ENCODE assay signal across 1 cellular context in the genomic region with DNA sequence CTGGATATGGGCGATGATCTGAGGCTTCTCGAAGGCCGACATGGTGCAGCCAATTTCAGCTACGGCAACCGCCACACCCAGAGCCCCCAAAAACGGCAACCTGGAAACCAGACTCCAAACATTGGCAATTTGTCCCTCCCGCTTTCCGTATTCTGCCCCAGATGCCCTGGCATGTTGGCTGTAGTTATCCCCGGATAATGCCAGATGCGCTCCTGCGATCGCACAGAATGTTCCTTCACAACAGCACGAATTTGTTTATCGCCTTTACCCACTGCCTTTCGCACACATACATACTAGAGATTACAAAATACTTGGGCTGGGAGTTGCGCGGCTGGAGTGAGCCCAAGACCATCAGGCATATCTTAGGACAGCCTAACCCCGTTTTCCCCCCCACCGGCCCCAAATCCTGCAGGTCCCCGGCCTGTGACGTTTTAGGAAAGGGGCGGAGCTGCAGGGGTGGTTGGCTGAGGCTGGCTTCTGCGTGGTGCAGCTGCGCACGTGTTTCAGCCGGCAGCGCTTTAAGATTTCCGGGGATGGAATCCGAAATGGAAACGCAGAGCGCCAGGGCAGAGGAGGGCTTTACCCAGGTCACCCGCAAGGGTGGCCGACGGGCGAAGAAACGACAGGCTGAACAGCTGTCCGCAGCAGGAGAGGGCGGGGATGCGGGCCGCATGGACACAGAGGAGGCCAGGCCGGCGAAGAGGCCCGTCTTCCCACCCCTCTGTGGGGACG.
TF ChIP-seq lines count a peak whose summit lies in the region.

A gene (plus strand): TSS at position 487 of the 732 bp plus-strand sequence. CDS start 47 bp downstream, at position 534.

TF ChIP-seq in K562, 482 proteins besides CTCF, POLR2A, EP300 and RAD21 (continued from another document and continues in another):
- TF ChIP-seq, protein P1, sequence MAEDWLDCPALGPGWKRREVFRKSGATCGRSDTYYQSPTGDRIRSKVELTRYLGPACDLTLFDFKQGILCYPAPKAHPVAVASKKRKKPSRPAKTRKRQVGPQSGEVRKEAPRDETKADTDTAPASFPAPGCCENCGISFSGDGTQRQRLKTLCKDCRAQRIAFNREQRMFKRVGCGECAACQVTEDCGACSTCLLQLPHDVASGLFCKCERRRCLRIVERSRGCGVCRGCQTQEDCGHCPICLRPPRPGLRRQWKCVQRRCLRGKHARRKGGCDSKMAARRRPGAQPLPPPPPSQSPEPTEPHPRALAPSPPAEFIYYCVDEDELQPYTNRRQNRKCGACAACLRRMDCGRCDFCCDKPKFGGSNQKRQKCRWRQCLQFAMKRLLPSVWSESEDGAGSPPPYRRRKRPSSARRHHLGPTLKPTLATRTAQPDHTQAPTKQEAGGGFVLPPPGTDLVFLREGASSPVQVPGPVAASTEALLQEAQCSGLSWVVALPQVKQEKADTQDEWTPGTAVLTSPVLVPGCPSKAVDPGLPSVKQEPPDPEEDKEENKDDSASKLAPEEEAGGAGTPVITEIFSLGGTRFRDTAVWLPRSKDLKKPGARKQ (CRISPR knock-in tag; IDR thresholded peaks at IDR 0.05) = peak; percentile 71; the same call in 1 of the 2 replicates
- TF ChIP-seq SREBF2 (CRISPR knock-in tag; IDR thresholded peaks at IDR 0.05) (no peak), HCFC1 (IDR thresholded peaks at IDR 0.05; ENCODE audit: low read depth, low read length) (peak; percentile 69), KHSRP (IDR thresholded peaks at IDR 0.05) (peak; percentile 44; the same call in 1 of the 2 replicates), CREM (IDR thresholded peaks at IDR 0.05; ENCODE audit: low read depth) (peak; percentile 93), RNF2 (IDR thresholded peaks at IDR 0.05) (peak; percentile 16; the same call in 1 of the 2 replicates), SAP30 (IDR thresholded peaks at IDR 0.05; ENCODE audit: borderline replicate concordance, insufficient read depth, low read depth, low read length, poor library complexity, severe bottlenecking) (peak; percentile 99), RUNX1 (IDR thresholded peaks at IDR 0.05; ENCODE audit: low read depth) (0 out of 2 replicates have a peak, but pooled peaks have one; percentile 23), MIER1 (IDR thresholded peaks at IDR 0.05; ENCODE audit: low read depth) (peak; percentile 48; the same call in 1 of the 2 replicates), CHD2 (IDR thresholded peaks at IDR 0.05; ENCODE audit: low read depth, low read length) (peak; percentile 28; the same call in 1 of the 2 replicates), ESRRA (IDR thresholded peaks at IDR 0.05; ENCODE audit: borderline replicate concordance, low read depth) (0 out of 2 replicates have a peak, but pooled peaks have one; percentile 15), KLF16 (IDR thresholded peaks at IDR 0.05) (no peak; the same call in 1 of the 2 replicates), HEY1 (CRISPR knock-in tag; IDR thresholded peaks at IDR 0.05; ENCODE audit: borderline replicate concordance) (no peak), TBL1XR1 (IDR thresholded peaks at IDR 0.05; ENCODE audit: low read length in 2 of 2) (peak; percentile 53 to 86; a peak in 3 of 4 replicates), TAL1 (IDR thresholded peaks at IDR 0.05) (peak; percentile 58), MXI1 (IDR thresholded peaks at IDR 0.05; ENCODE audit: low read depth, low read length) (peak; percentile 96), ETV5 (CRISPR knock-in tag; IDR thresholded peaks at IDR 0.05; ENCODE audit: low read depth) (peak; percentile 45; the same call in 1 of the 2 replicates), LCOR (CRISPR knock-in tag; IDR thresholded peaks at IDR 0.05) (peak; percentile 93), L3MBTL2 (IDR thresholded peaks at IDR 0.05) (peak; percentile 87), KDM4B (IDR thresholded peaks at IDR 0.05; ENCODE audit: borderline replicate concordance in 2 of 2, low read depth in 1 of 2) (no peak), ZFX (CRISPR knock-in tag; IDR thresholded peaks at IDR 0.05) (peak; percentile 82), ELF1 (tag; IDR thresholded peaks at IDR 0.05) (peak; percentile 66), BACH1 (tag; IDR thresholded peaks at IDR 0.05) (peak; percentile 49; the same call in 1 of the 2 replicates), POU5F1 (IDR thresholded peaks at IDR 0.05; ENCODE audit: borderline replicate concordance, low read depth, low read length, partially characterized antibody) (peak; percentile 69), GATAD2A (IDR thresholded peaks at IDR 0.05) (no peak)
- TF ChIP-seq, protein P2, sequence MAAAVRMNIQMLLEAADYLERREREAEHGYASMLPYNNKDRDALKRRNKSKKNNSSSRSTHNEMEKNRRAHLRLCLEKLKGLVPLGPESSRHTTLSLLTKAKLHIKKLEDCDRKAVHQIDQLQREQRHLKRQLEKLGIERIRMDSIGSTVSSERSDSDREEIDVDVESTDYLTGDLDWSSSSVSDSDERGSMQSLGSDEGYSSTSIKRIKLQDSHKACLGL (CRISPR knock-in tag; IDR thresholded peaks at IDR 0.05; ENCODE audit: borderline replicate concordance, poor library complexity, severe bottlenecking) = peak; percentile 93
- TF ChIP-seq, protein P3, sequence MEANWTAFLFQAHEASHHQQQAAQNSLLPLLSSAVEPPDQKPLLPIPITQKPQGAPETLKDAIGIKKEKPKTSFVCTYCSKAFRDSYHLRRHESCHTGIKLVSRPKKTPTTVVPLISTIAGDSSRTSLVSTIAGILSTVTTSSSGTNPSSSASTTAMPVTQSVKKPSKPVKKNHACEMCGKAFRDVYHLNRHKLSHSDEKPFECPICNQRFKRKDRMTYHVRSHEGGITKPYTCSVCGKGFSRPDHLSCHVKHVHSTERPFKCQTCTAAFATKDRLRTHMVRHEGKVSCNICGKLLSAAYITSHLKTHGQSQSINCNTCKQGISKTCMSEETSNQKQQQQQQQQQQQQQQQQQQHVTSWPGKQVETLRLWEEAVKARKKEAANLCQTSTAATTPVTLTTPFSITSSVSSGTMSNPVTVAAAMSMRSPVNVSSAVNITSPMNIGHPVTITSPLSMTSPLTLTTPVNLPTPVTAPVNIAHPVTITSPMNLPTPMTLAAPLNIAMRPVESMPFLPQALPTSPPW (CRISPR knock-in tag; IDR thresholded peaks at IDR 0.05) = peak; percentile 97
- TF ChIP-seq, protein P4, sequence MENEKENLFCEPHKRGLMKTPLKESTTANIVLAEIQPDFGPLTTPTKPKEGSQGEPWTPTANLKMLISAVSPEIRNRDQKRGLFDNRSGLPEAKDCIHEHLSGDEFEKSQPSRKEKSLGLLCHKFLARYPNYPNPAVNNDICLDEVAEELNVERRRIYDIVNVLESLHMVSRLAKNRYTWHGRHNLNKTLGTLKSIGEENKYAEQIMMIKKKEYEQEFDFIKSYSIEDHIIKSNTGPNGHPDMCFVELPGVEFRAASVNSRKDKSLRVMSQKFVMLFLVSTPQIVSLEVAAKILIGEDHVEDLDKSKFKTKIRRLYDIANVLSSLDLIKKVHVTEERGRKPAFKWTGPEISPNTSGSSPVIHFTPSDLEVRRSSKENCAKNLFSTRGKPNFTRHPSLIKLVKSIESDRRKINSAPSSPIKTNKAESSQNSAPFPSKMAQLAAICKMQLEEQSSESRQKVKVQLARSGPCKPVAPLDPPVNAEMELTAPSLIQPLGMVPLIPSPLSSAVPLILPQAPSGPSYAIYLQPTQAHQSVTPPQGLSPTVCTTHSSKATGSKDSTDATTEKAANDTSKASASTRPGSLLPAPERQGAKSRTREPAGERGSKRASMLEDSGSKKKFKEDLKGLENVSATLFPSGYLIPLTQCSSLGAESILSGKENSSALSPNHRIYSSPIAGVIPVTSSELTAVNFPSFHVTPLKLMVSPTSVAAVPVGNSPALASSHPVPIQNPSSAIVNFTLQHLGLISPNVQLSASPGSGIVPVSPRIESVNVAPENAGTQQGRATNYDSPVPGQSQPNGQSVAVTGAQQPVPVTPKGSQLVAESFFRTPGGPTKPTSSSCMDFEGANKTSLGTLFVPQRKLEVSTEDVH (IDR thresholded peaks at IDR 0.05; ENCODE audit: low read depth, partially characterized antibody) = peak; percentile 41
- TF ChIP-seq, protein P5, sequence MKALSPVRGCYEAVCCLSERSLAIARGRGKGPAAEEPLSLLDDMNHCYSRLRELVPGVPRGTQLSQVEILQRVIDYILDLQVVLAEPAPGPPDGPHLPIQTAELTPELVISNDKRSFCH (CRISPR knock-in tag; IDR thresholded peaks at IDR 0.05) = no peak
- TF ChIP-seq, protein P5 (tag; IDR thresholded peaks at IDR 0.05) = no peak
- TF ChIP-seq, protein P6, sequence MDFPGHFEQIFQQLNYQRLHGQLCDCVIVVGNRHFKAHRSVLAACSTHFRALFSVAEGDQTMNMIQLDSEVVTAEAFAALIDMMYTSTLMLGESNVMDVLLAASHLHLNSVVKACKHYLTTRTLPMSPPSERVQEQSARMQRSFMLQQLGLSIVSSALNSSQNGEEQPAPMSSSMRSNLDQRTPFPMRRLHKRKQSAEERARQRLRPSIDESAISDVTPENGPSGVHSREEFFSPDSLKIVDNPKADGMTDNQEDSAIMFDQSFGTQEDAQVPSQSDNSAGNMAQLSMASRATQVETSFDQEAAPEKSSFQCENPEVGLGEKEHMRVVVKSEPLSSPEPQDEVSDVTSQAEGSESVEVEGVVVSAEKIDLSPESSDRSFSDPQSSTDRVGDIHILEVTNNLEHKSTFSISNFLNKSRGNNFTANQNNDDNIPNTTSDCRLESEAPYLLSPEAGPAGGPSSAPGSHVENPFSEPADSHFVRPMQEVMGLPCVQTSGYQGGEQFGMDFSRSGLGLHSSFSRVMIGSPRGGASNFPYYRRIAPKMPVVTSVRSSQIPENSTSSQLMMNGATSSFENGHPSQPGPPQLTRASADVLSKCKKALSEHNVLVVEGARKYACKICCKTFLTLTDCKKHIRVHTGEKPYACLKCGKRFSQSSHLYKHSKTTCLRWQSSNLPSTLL (IDR thresholded peaks at IDR 0.05) = no peak
- TF ChIP-seq, protein P7, sequence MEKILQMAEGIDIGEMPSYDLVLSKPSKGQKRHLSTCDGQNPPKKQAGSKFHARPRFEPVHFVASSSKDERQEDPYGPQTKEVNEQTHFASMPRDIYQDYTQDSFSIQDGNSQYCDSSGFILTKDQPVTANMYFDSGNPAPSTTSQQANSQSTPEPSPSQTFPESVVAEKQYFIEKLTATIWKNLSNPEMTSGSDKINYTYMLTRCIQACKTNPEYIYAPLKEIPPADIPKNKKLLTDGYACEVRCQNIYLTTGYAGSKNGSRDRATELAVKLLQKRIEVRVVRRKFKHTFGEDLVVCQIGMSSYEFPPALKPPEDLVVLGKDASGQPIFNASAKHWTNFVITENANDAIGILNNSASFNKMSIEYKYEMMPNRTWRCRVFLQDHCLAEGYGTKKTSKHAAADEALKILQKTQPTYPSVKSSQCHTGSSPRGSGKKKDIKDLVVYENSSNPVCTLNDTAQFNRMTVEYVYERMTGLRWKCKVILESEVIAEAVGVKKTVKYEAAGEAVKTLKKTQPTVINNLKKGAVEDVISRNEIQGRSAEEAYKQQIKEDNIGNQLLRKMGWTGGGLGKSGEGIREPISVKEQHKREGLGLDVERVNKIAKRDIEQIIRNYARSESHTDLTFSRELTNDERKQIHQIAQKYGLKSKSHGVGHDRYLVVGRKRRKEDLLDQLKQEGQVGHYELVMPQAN (IDR thresholded peaks at IDR 0.05; ENCODE audit: borderline replicate concordance) = peak; percentile 99
